8 cellular contexts compared by ENCODE assay signal in genomic region chr1:205375816-205376545, GRCh38.
DNase-seq lines count a peak whose midpoint lies in the region; ATAC-seq lines count a peak whose summit lies in the region.

No MANE protein-coding gene starts in this region.

- H3K27ac Mint-ChIP-seq in activated naive CD4-positive, alpha-beta T cell treated with anti-CD3 and anti-CD28 coated beads, Interleukin-2, amount 10 ng/mL, durations not matched to agents 7 days and 5 days: no peak overlapping the region

- no peaks in the 10 kb centered on the region for H3K36me3 Mint-ChIP-seq in activated naive CD4-positive, alpha-beta T cell treated with anti-CD3 and anti-CD28 coated beads, Interleukin-2, amount 10 ng/mL, durations not matched to agents 7 days and 5 days

- H3K4me1 Mint-ChIP-seq in activated naive CD4-positive, alpha-beta T cell treated with anti-CD3 and anti-CD28 coated beads, Interleukin-2, amount 10 ng/mL, durations not matched to agents 7 days and 5 days: peaks cover 7% of the 10 kb centered on the region

- H3K4me3 Mint-ChIP-seq in activated naive CD4-positive, alpha-beta T cell treated with anti-CD3 and anti-CD28 coated beads, Interleukin-2, amount 10 ng/mL, durations not matched to agents 7 days and 5 days: no peak overlapping the region

- CTCF ChIA-PET in activated naive CD4-positive, alpha-beta T cell treated with anti-CD3 and anti-CD28 coated beads, Interleukin-2, amount 10 ng/mL, durations not matched to agents 7 days and 5 days (lab: Charles Lee): interaction anchor here (1.2 kb wide), 1 partner anchor 22 kb away, joined by 3 read pairs; no protein-coding TSS in a partner anchor

- ATAC-seq in HG03175 (IDR thresholded peaks at IDR 0.05; ENCODE audit: unreplicated experiment): no peak
- ATAC-seq in GM18867 (IDR thresholded peaks at IDR 0.05; ENCODE audit: unreplicated experiment): no peak
- ATAC-seq in GM21825 (IDR thresholded peaks at IDR 0.05; ENCODE audit: unreplicated experiment): no peak

- H3K9me3 Mint-ChIP-seq in activated naive CD4-positive, alpha-beta T cell treated with anti-CD3 and anti-CD28 coated beads, Interleukin-2, amount 10 ng/mL, durations not matched to agents 7 days and 5 days: no peaks in the 10 kb centered on the region

- DNase-seq in COLO668 (lab: John Stamatoyannopoulos, UW; ENCODE audit: unreplicated experiment) (peak; percentile 27), NCI-H146 (lab: John Stamatoyannopoulos, UW) (peak; percentile 69), amniotic epithelial cell (ENCODE audit: low read depth) (peak; percentile 67), left kidney (ENCODE audit: low read depth, low spot score) (peak; percentile 72)
- no peak for DNase-seq in activated naive CD4-positive, alpha-beta T cell treated with anti-CD3 and anti-CD28 coated beads, Interleukin-2, amount 10 ng/mL, durations not matched to agents 7 days and 5 days

- peaks cover 52% of the 10 kb centered on the region for H3K27me3 Mint-ChIP-seq in activated naive CD4-positive, alpha-beta T cell treated with anti-CD3 and anti-CD28 coated beads, Interleukin-2, amount 10 ng/mL, durations not matched to agents 7 days and 5 days
